Comparison of ENCODE assay signal across 28 cellular contexts in the genomic region with DNA sequence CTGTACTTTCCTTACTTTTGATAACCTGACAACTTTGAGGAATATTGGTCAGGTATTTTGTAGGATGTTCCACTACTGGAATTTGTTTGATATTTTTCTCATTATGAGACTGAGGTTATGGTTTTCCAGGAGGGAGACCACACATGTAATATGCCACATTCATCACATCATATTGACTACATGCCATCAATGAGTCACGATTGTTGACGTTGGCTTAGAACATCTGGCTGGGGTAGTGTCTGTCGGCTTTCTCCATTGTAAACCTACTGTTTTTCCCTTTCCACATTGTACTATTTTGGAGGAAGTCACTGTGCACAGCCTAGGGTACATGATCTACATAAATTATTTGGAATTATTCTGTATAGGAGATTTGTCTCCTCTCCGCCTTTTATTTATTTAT. TPM values are rescaled to one million over a fixed set of nuclear protein-coding genes. Genes with fewer than 3 reads are reported as not detected.
A peak's percentile ranks its signal among the peaks of the same experiment; 100 is the strongest.
DNase-seq lines count a peak whose midpoint lies in the region; TF ChIP-seq lines count a peak whose summit lies in the region.
"Had no signal": no experiment of that assay in that cellular context is flagged by ENCODE, and none has a peak within 500 bp of the region (broad histone marks: within the 10 kb centered on the region; RNA-seq: fewer than 3 reads in every experiment).

No MANE protein-coding gene starts in this region.

- peaks cover 76% of the 10 kb centered on the region for H3K27me3 ChIP-seq in neural progenitor cell
- peaks cover 0 to 18% (median 3%) of the 10 kb centered on the region in 45 donors for H3K27me3 ChIP-seq in dorsolateral prefrontal cortex
- H3K27me3 ChIP-seq: sigmoid colon, suprapubic skin, upper lobe of left lung had no signal

- H3K4me1 Mint-ChIP-seq in IgD-negative memory B cell (peaks cover 28 to 38% (median 37%) of the 10 kb centered on the region in 3 donors), neural progenitor cell (peaks cover 7% of the 10 kb centered on the region)
- H3K4me1 Mint-ChIP-seq in dendritic cell treated with granulocyte-macrophage colony-stimulating factor and Interleukin-4, amounts not matched to agents 40 ng/mL and 50 ng/mL, for 4 days (ENCODE audit: low read depth), result peaks cover 32% of the 10 kb centered on the region

- H3K79me2 ChIP-seq in neural progenitor cell (ENCODE audit: low read depth), result no peaks in the 10 kb centered on the region

- H3K4me3 ChIP-seq in neural progenitor cell (no peak overlapping the region), dorsolateral prefrontal cortex (peak overlapping the region in 1 of 59 donors; percentile 76)

- peak overlapping the region in 3 of 4 donors; percentile 27 to 92 (median 35) for H3K4me3 Mint-ChIP-seq in IgD-negative memory B cell
- H3K4me3 Mint-ChIP-seq in dendritic cell treated with granulocyte-macrophage colony-stimulating factor and Interleukin-4, amounts not matched to agents 40 ng/mL and 50 ng/mL, for 4 days, result no peak overlapping the region
- peak overlapping the region; percentile 5 for H3K4me3 Mint-ChIP-seq in neural progenitor cell

- H3F3A ChIP-seq in neural progenitor cell (ENCODE audit: low read depth), result no peaks in the 10 kb centered on the region

- no peak overlapping the region for H3K27ac ChIP-seq in neural progenitor cell
- no peak overlapping the region for H3K27ac ChIP-seq in dorsolateral prefrontal cortex
- H3K27ac ChIP-seq: C4-2B, sigmoid colon, suprapubic skin had no signal

- H3K27me3 Mint-ChIP-seq in IgD-negative memory B cell (no peaks in the 10 kb centered on the region), neural progenitor cell (ENCODE audit: insufficient read depth, low read depth) (peaks cover 42% of the 10 kb centered on the region)
- H3K27me3 Mint-ChIP-seq in dendritic cell treated with granulocyte-macrophage colony-stimulating factor and Interleukin-4, amounts not matched to agents 40 ng/mL and 50 ng/mL, for 4 days, result no peaks in the 10 kb centered on the region
- H3K27me3 Mint-ChIP-seq: activated CD8-positive, alpha-beta T cell treated with anti-CD3 and anti-CD28 coated beads for 36 hours; naive B cell had no signal

- H3K36me3 ChIP-seq in neural progenitor cell, result no peaks in the 10 kb centered on the region
- H3K36me3 ChIP-seq: gastroesophageal sphincter, lower lobe of right lung, sigmoid colon, suprapubic skin, upper lobe of left lung had no signal

- no peaks in the 10 kb centered on the region for H4K20me1 ChIP-seq in neural progenitor cell (ENCODE audit: low read depth)

- intact Hi-C loops in dendritic cell treated with granulocyte-macrophage colony-stimulating factor and Interleukin-4, amounts not matched to agents 40 ng/mL and 50 ng/mL, for 4 days (cut with micrococcal nuclease), result no loop called here
- intact Hi-C loops in dorsolateral prefrontal cortex (cut with DNase I), result no loop called here

- no peak overlapping the region for H3K4me2 ChIP-seq in neural progenitor cell

- DNase-seq in EH (ENCODE audit: low read depth), result peak; percentile 12
- DNase-seq in neural progenitor cell (ENCODE audit: low spot score), result no peak
- no peak for DNase-seq in cerebellar nuclear complex (lab: John Stamatoyannopoulos, UW)
- no peak for DNase-seq in dorsolateral prefrontal cortex
- DNase-seq in stimulated activated CD4-positive, alpha-beta T cell treated with anti-CD3 and anti-CD28 coated beads, Interleukin-15, amount 100 ng/mL, for 24 hours, result no peak
- DNase-seq: activated CD8-positive, alpha-beta memory T cell treated with anti-CD3 and anti-CD28 coated beads, Interleukin-2, amount 50 U/mL, for 48 hours; activated CD8-positive, alpha-beta T cell treated with anti-CD3 and anti-CD28 coated beads for 36 hours; activated naive CD4-positive, alpha-beta T cell treated with anti-CD3 and anti-CD28 coated beads, Interleukin-2, amount 10 ng/mL, durations not matched to agents 7 days and 5 days; Calu3; DND-41; kidney glomerular epithelial cell; midbrain; naive B cell; NCI-H1930; NCI-H524 treated with DMSO at 0.1 percent for 48 hours; Right ventricle myocardium superior; sigmoid colon; stimulated activated CD4-positive, alpha-beta T cell treated with anti-CD3 and anti-CD28 coated beads, Interleukin-4, amount 100 ng/mL, for 4 hours; T-helper 2 cell had no signal

- H3K9me3 Mint-ChIP-seq in IgD-negative memory B cell (no peaks in the 10 kb centered on the region), neural progenitor cell (no peaks in the 10 kb centered on the region)
- no peaks in the 10 kb centered on the region for H3K9me3 Mint-ChIP-seq in dendritic cell treated with granulocyte-macrophage colony-stimulating factor and Interleukin-4, amounts not matched to agents 40 ng/mL and 50 ng/mL, for 4 days
- H3K9me3 Mint-ChIP-seq: activated CD8-positive, alpha-beta T cell treated with anti-CD3 and anti-CD28 coated beads for 36 hours; activated naive CD4-positive, alpha-beta T cell treated with anti-CD3 and anti-CD28 coated beads, Interleukin-2, amount 10 ng/mL, durations not matched to agents 7 days and 5 days; activated T-helper 1 cell treated with anti-CD3 and anti-CD28 coated beads, Interleukin-12 subunit alpha, Interleukin-12 subunit beta, Interleukin-2, Interleukin-4 antibody, amounts not matched to agents 30 ng/mL and 10 ng/mL and 1 ng/mL, durations not matched to agents 14 hours and 24 hours and 36 hours; naive B cell had no signal

- TF ChIP-seq CTCF in neural progenitor cell (IDR thresholded peaks at IDR 0.05) (no peak), dorsolateral prefrontal cortex (IDR thresholded peaks at IDR 0.05 in 54 of 56, conservative IDR thresholded peaks at IDR 0.05 in 2 of 56; ENCODE audit: low read depth in 1 of 56, partially characterized antibody in 56 of 56) (no peak)

- H3K27ac Mint-ChIP-seq in IgD-negative memory B cell (no peak overlapping the region), neural progenitor cell (no peak overlapping the region)
- peak overlapping the region; percentile 35 for H3K27ac Mint-ChIP-seq in dendritic cell treated with granulocyte-macrophage colony-stimulating factor and Interleukin-4, amounts not matched to agents 40 ng/mL and 50 ng/mL, for 4 days

- H2AFZ ChIP-seq in neural progenitor cell (replicated peaks), result no peak overlapping the region

- H3K9me3 ChIP-seq in neural progenitor cell (ENCODE audit: low read depth), result no peaks in the 10 kb centered on the region
- H3K9me3 ChIP-seq: gastroesophageal sphincter, lower lobe of right lung, sigmoid colon, suprapubic skin, upper lobe of left lung had no signal

- H3K36me3 Mint-ChIP-seq in IgD-negative memory B cell (no peaks in the 10 kb centered on the region), neural progenitor cell (no peaks in the 10 kb centered on the region)
- peaks cover 5% of the 10 kb centered on the region for H3K36me3 Mint-ChIP-seq in dendritic cell treated with granulocyte-macrophage colony-stimulating factor and Interleukin-4, amounts not matched to agents 40 ng/mL and 50 ng/mL, for 4 days (ENCODE audit: low read depth)
- H3K36me3 Mint-ChIP-seq: naive B cell had no signal

- H3K4me1 ChIP-seq in neural progenitor cell, result peaks cover 5% of the 10 kb centered on the region

- no peak overlapping the region for H3K9ac ChIP-seq in neural progenitor cell

RNA-seq across cellular contexts. Expression of a gene that starts 1.4 kb away (rescaled TPM):
- polyA plus RNA-seq in IgD-negative memory B cell, result 11.5 TPM
- total RNA-seq in neural progenitor cell (ENCODE audit: low replicate concordance), result 0.06 TPM in 1 of 2 replicates, not detected in the other
- total RNA-seq in dorsolateral prefrontal cortex, result 1 to 10 TPM in 64 of 120 experiments, under 1 TPM in 56; 0.25 to 3.0 (median 1.0) TPM
- total RNA-seq: HT-29 had no signal

RNA-seq across cellular contexts. Expression of a gene that starts 53.5 kb away (rescaled TPM):
- polyA plus RNA-seq in IgD-negative memory B cell, result 378 TPM
- 99.0 and 133 TPM in 2 replicates for total RNA-seq in neural progenitor cell (ENCODE audit: low replicate concordance)
- total RNA-seq in dorsolateral prefrontal cortex, result 10 to 100 TPM; 62.2 to 97.4 (median 77.0) TPM
